In genomic region chr10:125812128-125812527, GRCh38 we compare ENCODE assay signal across 25 cellular contexts. TPM values are rescaled to one million over a fixed set of nuclear protein-coding genes. Genes with fewer than 3 reads are reported as not detected.
DNase-seq lines count a peak whose midpoint lies in the region; ATAC-seq and TF ChIP-seq lines count a peak whose summit lies in the region.
"Had no signal": no experiment of that assay in that cellular context is flagged by ENCODE, and none has a peak within 500 bp of the region (broad histone marks: within the 10 kb centered on the region; RNA-seq: fewer than 3 reads in every experiment).

No MANE protein-coding gene starts in this region.

- no peaks in the 10 kb centered on the region for H3K4me1 Mint-ChIP-seq in Caco-2 (ENCODE audit: low read depth, unreplicated experiment)
- H3K4me1 Mint-ChIP-seq: WTC11 had no signal

- CTCF ChIA-PET in Caco-2 (lab: Charles Lee) = no interaction called here

- H3K9me3 Mint-ChIP-seq in Caco-2 (ENCODE audit: unreplicated experiment) = no peaks in the 10 kb centered on the region
- H3K9me3 Mint-ChIP-seq: activated CD4-positive, alpha-beta memory T cell treated with anti-CD3 and anti-CD28 coated beads for 36 hours; CD4-positive, alpha-beta T cell; natural killer cell; T-helper 2 cell treated with Interferon-gamma antibody and Interleukin-4, amounts not matched to agents 5 μg/mL and 100 μg/mL, for 36 hours; WTC11 had no signal

- TF ChIP-seq POLR2A in body of pancreas (IDR thresholded peaks at IDR 0.05) = no peak

- H3K27me3 Mint-ChIP-seq in Caco-2 (ENCODE audit: insufficient read depth, unreplicated experiment) = no peaks in the 10 kb centered on the region
- H3K27me3 Mint-ChIP-seq: activated CD4-positive, alpha-beta memory T cell treated with anti-CD3 and anti-CD28 coated beads for 36 hours; CD4-positive, alpha-beta T cell had no signal

- DNase-seq in AG09309 (ENCODE audit: low read depth) (peak; percentile 28), HFF-Myc (ENCODE audit: extremely low read depth, low read depth) (peak; percentile 5), body of pancreas (peak in 3 of 4 donors; percentile 43 to 57 (median 51)), glomerular visceral epithelial cell (ENCODE audit: extremely low spot score) (peak; percentile 35), GM10266 (ENCODE audit: extremely low spot score) (no peak), Caco-2 (no peak), NCI-H2227 (lab: John Stamatoyannopoulos, UW; ENCODE audit: unreplicated experiment) (no peak)
- DNase-seq: activated CD4-positive, alpha-beta memory T cell treated with anti-CD3 and anti-CD28 coated beads for 36 hours; activated gamma-delta T cell treated with Interleukin-2 at 50 U/mL for 16 hours; activated T-cell treated with anti-CD3 and anti-CD28 coated beads for 4 hours; aorta; CD4-positive, alpha-beta T cell; gastrocnemius medialis; mesendoderm; natural killer cell; NCI-H1694; NCI-H226; posterior cingulate gyrus; stomach had no signal

- H3K27me3 ChIP-seq in body of pancreas (no peaks in the 10 kb centered on the region), Caco-2 (replicated peaks; ENCODE audit: control insufficient read depth, insufficient read depth, low read length) (no peaks in the 10 kb centered on the region)
- H3K27me3 ChIP-seq: gastrocnemius medialis, stomach had no signal

- no peak overlapping the region for H3K27ac ChIP-seq in body of pancreas
- H3K27ac ChIP-seq: coronary artery, gastrocnemius medialis, stomach had no signal

- intact Hi-C loops in body of pancreas (cut with DNase I) (no loop called here), Caco-2 (cut with micrococcal nuclease; ENCODE audit: unreplicated experiment) (no loop called here)

- H3K4me3 Mint-ChIP-seq in Caco-2 (ENCODE audit: unreplicated experiment) = no peak overlapping the region
- H3K4me3 Mint-ChIP-seq: activated CD4-positive, alpha-beta memory T cell treated with anti-CD3 and anti-CD28 coated beads for 36 hours; CD4-positive, alpha-beta T cell; natural killer cell; T-helper 2 cell treated with Interferon-gamma antibody and Interleukin-4, amounts not matched to agents 5 μg/mL and 100 μg/mL, for 36 hours; WTC11 had no signal

- no peak for ATAC-seq in body of pancreas
- ATAC-seq in GM18861 (IDR thresholded peaks at IDR 0.05; ENCODE audit: unreplicated experiment) = no peak
- ATAC-seq: gastrocnemius medialis, natural killer cell, WTC11 had no signal

- H3K4me1 ChIP-seq in body of pancreas (no peaks in the 10 kb centered on the region), Caco-2 (no peaks in the 10 kb centered on the region)
- H3K4me1 ChIP-seq: gastrocnemius medialis, stomach had no signal

- H3K36me3 Mint-ChIP-seq in Caco-2 (ENCODE audit: insufficient read depth, unreplicated experiment) = peaks cover 4% of the 10 kb centered on the region

- H3K9me3 ChIP-seq in body of pancreas (no peaks in the 10 kb centered on the region), Caco-2 (no peaks in the 10 kb centered on the region)
- H3K9me3 ChIP-seq: gastrocnemius medialis, stomach had no signal

- TF ChIP-seq CTCF in AG09309 (IDR thresholded peaks at IDR 0.05; ENCODE audit: control insufficient read depth, insufficient read depth, low read depth, low read length, missing control alignments) (no peak), HFF-Myc (IDR thresholded peaks at IDR 0.05; ENCODE audit: low read depth, low read length, missing control alignments) (no peak), body of pancreas (IDR thresholded peaks at IDR 0.05) (no peak), GM10266 (IDR thresholded peaks at IDR 0.05; ENCODE audit: control insufficient read depth, insufficient read depth, low read depth, missing control alignments) (no peak), Caco-2 (IDR thresholded peaks at IDR 0.05; ENCODE audit: insufficient read depth in 1 of 2, low read depth in 1 of 2, low read length in 1 of 2, severe bottlenecking in 1 of 2, unreplicated experiment in 1 of 2) (no peak)

- H3K4me3 ChIP-seq in AG09309 (ENCODE audit: control insufficient read depth, low read depth, low read length) (no peak overlapping the region), HFF-Myc (replicated peaks; ENCODE audit: low read depth, low read length) (no peak overlapping the region), body of pancreas (no peak overlapping the region), Caco-2 (ENCODE audit: low read depth, low read length) (no peak overlapping the region)
- H3K4me3 ChIP-seq: coronary artery, gastrocnemius medialis, stomach had no signal

- POLR2A ChIA-PET in Caco-2 (lab: Charles Lee) = no interaction called here

- H3K27ac Mint-ChIP-seq in Caco-2 (ENCODE audit: unreplicated experiment) = no peak overlapping the region
- H3K27ac Mint-ChIP-seq: activated CD4-positive, alpha-beta memory T cell treated with anti-CD3 and anti-CD28 coated beads for 36 hours; CD4-positive, alpha-beta T cell; natural killer cell; T-helper 2 cell treated with Interferon-gamma antibody and Interleukin-4, amounts not matched to agents 5 μg/mL and 100 μg/mL, for 36 hours; WTC11 had no signal

- BruUV-seq in Caco-2 (replicated peaks; lab: Mats Ljungman, UMichigan) = no TSS peak

- H3K36me3 ChIP-seq in body of pancreas (replicated peaks in 1 of 2; ENCODE audit: insufficient read depth in 1 of 2, low read depth in 2 of 2) (peaks cover 0 to 2% of the 10 kb centered on the region in 2 donors), Caco-2 (ENCODE audit: control insufficient read depth, insufficient read depth, low read length) (peaks cover 2% of the 10 kb centered on the region; the same call in 1 of the 2 replicates)

RNA-seq across cellular contexts. Expression of gene UROS, which starts 10.9 kb away (rescaled TPM):
- total RNA-seq in body of pancreas (10 to 100 TPM; 15.8 to 31.4 TPM), Caco-2 (2022) (53.2 and 53.4 TPM in 2 replicates)

RNA-seq across cellular contexts. Expression of gene BCCIP, which starts 11.2 kb away (rescaled TPM):
- 10 to 100 TPM; 16.2 to 31.4 TPM for total RNA-seq in body of pancreas
- 87.3 and 91.2 TPM in 2 replicates for total RNA-seq in Caco-2 (2022)

RNA-seq across cellular contexts. Expression of gene MMP21, which starts 36.5 kb away (rescaled TPM):
- not detected for total RNA-seq in body of pancreas
- not detected in 2 replicates for total RNA-seq in Caco-2 (2022)
- total RNA-seq: activated CD4-positive, alpha-beta memory T cell treated with anti-CD3 and anti-CD28 coated beads for 36 hours; gastrocnemius medialis; H4; ureter; WTC11 had no signal

Comparison
In these comparisons a context has a peak if more than half of its experiments do, and no peak if none do; other contexts are left out.
1. DNase-seq: peak in AG09309 (single experiment), HFF-Myc (single experiment), body of pancreas (3 of 4) and glomerular visceral epithelial cell (single experiment); none in GM10266 (single experiment), Caco-2 (0 of 2) and NCI-H2227 (single experiment).